In genomic region chr5:151592855-151593408, GRCh38 we compare ENCODE assay signal across 1 cellular context.
TF ChIP-seq lines count a peak whose summit lies in the region.

No MANE protein-coding gene starts in this region.

TF ChIP-seq in HepG2, 621 proteins besides CTCF, POLR2A, EP300 and RAD21 (continued from another document):
- TF ChIP-seq ZNF710 (CRISPR knock-in tag; IDR thresholded peaks at IDR 0.05; ENCODE audit: borderline replicate concordance) (no peak), SALL2 (CRISPR knock-in tag; IDR thresholded peaks at IDR 0.05) (0 out of 2 replicates have a peak, but pooled peaks have one; percentile 56), PATZ1 (CRISPR knock-in tag; IDR thresholded peaks at IDR 0.05) (peak; percentile 58), KDM4B (CRISPR knock-in tag; IDR thresholded peaks at IDR 0.05) (no peak), USF2 (IDR thresholded peaks at IDR 0.05; ENCODE audit: low read depth, low read length) (no peak; the same call in 1 of the 2 replicates), USF2 (CRISPR knock-in tag; IDR thresholded peaks at IDR 0.05; ENCODE audit: borderline replicate concordance) (peak; percentile 78; the same call in 1 of the 2 replicates), ARNTL (CRISPR knock-in tag; IDR thresholded peaks at IDR 0.05) (peak; percentile 68; the same call in 1 of the 2 replicates), SP2 (CRISPR knock-in tag; IDR thresholded peaks at IDR 0.05) (no peak), ZNF782 (CRISPR knock-in tag; IDR thresholded peaks at IDR 0.05; ENCODE audit: borderline replicate concordance) (no peak), PAF1 (CRISPR knock-in tag; IDR thresholded peaks at IDR 0.05) (no peak)
